ENCODE assay signal across 10 cellular contexts in the genomic region with DNA sequence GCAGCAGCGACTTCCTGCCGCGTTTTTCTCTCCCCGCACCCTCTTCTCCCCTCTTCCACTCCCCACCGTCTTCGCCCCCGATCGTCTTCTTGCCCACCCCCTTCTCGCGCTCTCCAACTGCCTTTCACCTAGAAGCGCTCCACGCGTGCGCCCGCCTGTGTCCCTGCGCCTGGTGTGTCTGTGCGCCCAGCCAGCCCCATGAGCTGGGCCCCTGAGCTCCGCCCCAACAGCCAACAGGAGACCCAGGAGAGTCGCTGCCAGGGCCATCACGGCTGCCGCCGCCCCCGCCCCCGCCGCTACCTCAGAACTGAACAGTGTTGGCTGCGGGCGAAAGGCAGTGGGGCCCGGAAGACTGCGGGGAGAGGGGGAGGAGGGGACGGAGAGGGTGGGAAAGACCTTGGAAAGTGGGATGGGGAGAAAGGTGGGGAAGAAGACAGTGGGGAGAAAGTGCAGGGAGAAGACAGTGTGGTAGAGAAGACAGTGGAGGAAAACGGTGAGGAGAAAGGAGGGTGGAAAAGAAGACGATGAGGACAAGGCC. TPM values are rescaled to one million over a fixed set of nuclear protein-coding genes. Genes with fewer than 3 reads are reported as not detected.
DNase-seq lines count a peak whose midpoint lies in the region; ATAC-seq and TF ChIP-seq lines count a peak whose summit lies in the region.
"Not testable (repeated sequence)": the region's sequence is repeated elsewhere in the genome, so short reads cannot be mapped to it uniquely, and the experiment has no call there.
"Had no signal": no experiment of that assay in that cellular context is flagged by ENCODE, and none has a peak within 500 bp of the region (broad histone marks: within the 10 kb centered on the region; RNA-seq: fewer than 3 reads in every experiment).

No MANE protein-coding gene starts in this region.

- H2AFZ ChIP-seq in DND-41 (ENCODE audit: low read depth, low read length); OCI-LY3 (ENCODE audit: low read depth, low read length): not testable (repeated sequence)

- H3K4me1 ChIP-seq in DND-41 (ENCODE audit: insufficient read depth, low read length), result peaks cover 25% of the 10 kb centered on the region; the same call in 1 of the 2 replicates
- not testable (repeated sequence) for H3K4me1 ChIP-seq in OCI-LY3 (ENCODE audit: low read length); gastroesophageal sphincter; suprapubic skin

- not testable (repeated sequence) for TF ChIP-seq EP300 in gastroesophageal sphincter (IDR thresholded peaks at IDR 0.05); suprapubic skin (IDR thresholded peaks at IDR 0.05)

- H3K4me3 Mint-ChIP-seq in activated naive CD4-positive, alpha-beta T cell treated with anti-CD3 and anti-CD28 coated beads for 36 hours, result peak overlapping the region; percentile 88
- H3K4me3 Mint-ChIP-seq in naive thymus-derived CD8-positive, alpha-beta T cell, result peak overlapping the region in 2 of 10 donors; percentile 79 to 97

- no CpG with 5 or more reads among the region's 32 CpGs for WGBS in gastroesophageal sphincter (ENCODE audit: low coverage in 1 of 2), 2 donors
- WGBS in suprapubic skin, result no CpG with 5 or more reads among the region's 32 CpGs

- CTCF ChIA-PET in activated naive CD4-positive, alpha-beta T cell treated with anti-CD3 and anti-CD28 coated beads for 36 hours (lab: Charles Lee), result not testable (repeated sequence)

- peak; percentile 66 for DNase-seq in DND-41
- DNase-seq in activated naive CD4-positive, alpha-beta T cell treated with anti-CD3 and anti-CD28 coated beads for 36 hours; naive thymus-derived CD8-positive, alpha-beta T cell; suprapubic skin (ENCODE audit: low spot score in 2 of 2): not testable (repeated sequence)

- peaks cover 19% of the 10 kb centered on the region for H3K4me1 Mint-ChIP-seq in activated naive CD4-positive, alpha-beta T cell treated with anti-CD3 and anti-CD28 coated beads for 36 hours (ENCODE audit: low read depth)
- H3K4me1 Mint-ChIP-seq in naive thymus-derived CD8-positive, alpha-beta T cell, result peaks cover 13 to 43% (median 21%) of the 10 kb centered on the region in 4 donors

- H3K27me3 Mint-ChIP-seq in activated naive CD4-positive, alpha-beta T cell treated with anti-CD3 and anti-CD28 coated beads for 36 hours (ENCODE audit: low read depth); naive thymus-derived CD8-positive, alpha-beta T cell: not testable (repeated sequence)

- not testable (repeated sequence) for TF ChIP-seq CTCF in DND-41 (IDR thresholded peaks at IDR 0.05; ENCODE audit: borderline replicate concordance, extremely low read depth, low read length, poor library complexity, severe bottlenecking); OCI-LY3 (IDR thresholded peaks at IDR 0.05; ENCODE audit: low read depth, low read length); gastroesophageal sphincter (IDR thresholded peaks at IDR 0.05); suprapubic skin (IDR thresholded peaks at IDR 0.05)

- H3K4me2 ChIP-seq in DND-41 (ENCODE audit: insufficient read depth, low read length); OCI-LY3 (ENCODE audit: low read length): not testable (repeated sequence)

- H3K9ac ChIP-seq in DND-41 (ENCODE audit: low read depth, low read length) (peak overlapping the region; percentile 89; the same call in 1 of the 2 replicates), OCI-LY3 (ENCODE audit: low read length) (0 out of 2 replicates have a peak overlapping the region, but pooled peaks have one; percentile 32)

- H3K27ac ChIP-seq in DND-41 (ENCODE audit: low read length); OCI-LY3 (ENCODE audit: low read length); suprapubic skin: not testable (repeated sequence)
- H3K27ac ChIP-seq in gastroesophageal sphincter, result peak overlapping the region in 2 of 4 donors; percentile 84 to 85

- not testable (repeated sequence) for H4K20me1 ChIP-seq in DND-41 (ENCODE audit: insufficient read depth, low read length); OCI-LY3 (ENCODE audit: insufficient read depth, low read length)

- not testable (repeated sequence) for H3K9me3 ChIP-seq in DND-41 (ENCODE audit: insufficient read depth, low read length, severe bottlenecking); OCI-LY3 (ENCODE audit: insufficient read depth, low read length); gastroesophageal sphincter; suprapubic skin

- H3K27me3 ChIP-seq in DND-41 (ENCODE audit: insufficient read depth, low read length, poor library complexity); OCI-LY3 (ENCODE audit: low read depth, low read length); gastroesophageal sphincter; suprapubic skin: not testable (repeated sequence)

- ATAC-seq in DND-41 (ENCODE audit: insufficient read depth, low read depth), result peak; percentile 97
- peak; percentile 79 for ATAC-seq in GM21381 (IDR thresholded peaks at IDR 0.05; ENCODE audit: unreplicated experiment)
- ATAC-seq in HG02981 (IDR thresholded peaks at IDR 0.05; ENCODE audit: unreplicated experiment), result peak; percentile 56
- peak; percentile 92 for ATAC-seq in gastroesophageal sphincter
- peak; percentile 97 to 98 for ATAC-seq in naive thymus-derived CD8-positive, alpha-beta T cell

- TF ChIP-seq POLR2A in gastroesophageal sphincter (IDR thresholded peaks at IDR 0.05); suprapubic skin (IDR thresholded peaks at IDR 0.05): not testable (repeated sequence)

- intact Hi-C loops in activated naive CD4-positive, alpha-beta T cell treated with anti-CD3 and anti-CD28 coated beads for 36 hours (cut with micrococcal nuclease), result not testable (repeated sequence)

- peaks cover 14% of the 10 kb centered on the region for H3K79me2 ChIP-seq in DND-41 (ENCODE audit: insufficient read depth, low read length)
- H3K79me2 ChIP-seq in OCI-LY3 (ENCODE audit: low read length), result not testable (repeated sequence)

- H3K4me3 ChIP-seq in DND-41 (ENCODE audit: low read depth in 1 of 2, low read length in 2 of 2), result peak overlapping the region in 1 of 2 experiments; percentile 68; a peak in 1 of 4 replicates
- H3K4me3 ChIP-seq in OCI-LY3 (ENCODE audit: low read length), result 0 out of 2 replicates have a peak overlapping the region, but pooled peaks have one; percentile 61
- H3K4me3 ChIP-seq in gastroesophageal sphincter, result peak overlapping the region in 1 of 2 donors; percentile 55
- H3K4me3 ChIP-seq in suprapubic skin, result peak overlapping the region; percentile 51

- POLR2A ChIA-PET in naive thymus-derived CD8-positive, alpha-beta T cell (lab: Charles Lee), result not testable (repeated sequence)

- H3K9me3 Mint-ChIP-seq in activated naive CD4-positive, alpha-beta T cell treated with anti-CD3 and anti-CD28 coated beads for 36 hours; naive thymus-derived CD8-positive, alpha-beta T cell: not testable (repeated sequence)

- not testable (repeated sequence) for H3K36me3 ChIP-seq in DND-41 (ENCODE audit: insufficient read depth, low read length); OCI-LY3 (replicated peaks; ENCODE audit: low read depth, low read length); gastroesophageal sphincter; suprapubic skin

- H3K36me3 Mint-ChIP-seq in activated naive CD4-positive, alpha-beta T cell treated with anti-CD3 and anti-CD28 coated beads for 36 hours (ENCODE audit: low read depth); naive thymus-derived CD8-positive, alpha-beta T cell: not testable (repeated sequence)

- H3K27ac Mint-ChIP-seq in activated naive CD4-positive, alpha-beta T cell treated with anti-CD3 and anti-CD28 coated beads for 36 hours, result not testable (repeated sequence)
- H3K27ac Mint-ChIP-seq in naive thymus-derived CD8-positive, alpha-beta T cell, result peak overlapping the region in 2 of 10 donors; percentile 75 to 90

RNA-seq across cellular contexts. Expression of a gene that starts 34.5 kb away (rescaled TPM):
- total RNA-seq in activated naive CD4-positive, alpha-beta T cell treated with anti-CD3 and anti-CD28 coated beads for 36 hours, result not detected
- total RNA-seq in gastroesophageal sphincter (not detected), suprapubic skin (10 to 100 TPM in 2 of 4 donors, 1 to 10 TPM in 2; 3.7 to 15.6 (median 9.2) TPM)
- not detected for total RNA-seq in naive thymus-derived CD8-positive, alpha-beta T cell
- polyA plus RNA-seq in naive thymus-derived CD8-positive, alpha-beta T cell, result under 1 TPM in 1 of 3 donors, not detected in 2; 0.08 TPM
- total RNA-seq: G401, skeletal muscle tissue had no signal

RNA-seq across cellular contexts. Expression of a gene that starts 48.7 kb away (rescaled TPM):
- 10 to 100 TPM; 46.7 to 51.0 TPM for total RNA-seq in activated naive CD4-positive, alpha-beta T cell treated with anti-CD3 and anti-CD28 coated beads for 36 hours
- total RNA-seq in gastroesophageal sphincter, result 10 to 100 TPM; 16.3 to 30.3 (median 21.1) TPM
- 10 to 100 TPM; 17.1 to 20.1 TPM for total RNA-seq in naive thymus-derived CD8-positive, alpha-beta T cell
- polyA plus RNA-seq in naive thymus-derived CD8-positive, alpha-beta T cell, result 10 to 100 TPM; 20.5 to 35.8 (median 35.7) TPM
- 10 to 100 TPM; 37.8 to 56.0 (median 49.2) TPM for total RNA-seq in suprapubic skin
